ENCODE assay signal across 17 cellular contexts in the genomic region with DNA sequence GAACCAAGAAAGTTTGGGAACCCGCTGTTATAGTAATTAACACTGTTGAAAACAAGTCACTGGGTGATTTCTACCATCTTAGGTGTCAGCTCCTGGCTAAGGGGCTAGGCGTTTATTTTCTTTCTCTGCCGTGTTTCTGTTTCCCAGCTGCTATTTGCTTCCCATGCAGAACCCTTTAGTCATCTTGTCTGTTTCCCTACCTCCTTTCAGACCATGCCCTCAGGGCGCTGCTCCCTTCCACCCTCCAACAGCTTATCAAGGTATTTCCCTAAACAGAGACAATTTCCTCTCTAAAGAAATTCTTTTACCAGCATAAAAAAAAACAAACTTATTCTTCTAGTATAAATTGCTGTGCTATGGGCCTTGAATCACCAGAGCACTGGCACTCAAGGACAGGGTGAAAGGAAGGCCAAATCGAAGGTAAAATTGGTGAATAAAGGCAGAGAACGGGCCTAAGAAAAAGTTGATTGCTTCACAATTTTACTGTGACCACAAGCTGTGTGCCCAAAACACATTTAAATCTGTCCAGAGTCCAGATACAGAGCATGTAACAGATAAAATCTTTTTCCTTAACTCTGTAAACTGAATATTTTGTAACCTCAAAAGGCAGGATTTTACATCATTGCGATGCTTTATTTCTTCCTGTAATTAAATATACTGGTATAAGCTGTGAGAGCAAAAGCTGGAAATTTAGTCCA.
DNase-seq lines count a peak whose midpoint lies in the region; ATAC-seq and TF ChIP-seq lines count a peak whose summit lies in the region.
"Had no signal": no experiment of that assay in that cellular context is flagged by ENCODE, and none has a peak within 500 bp of the region (broad histone marks: within the 10 kb centered on the region; RNA-seq: fewer than 3 reads in every experiment).

No MANE protein-coding gene starts in this region.

- H3K4me3 ChIP-seq in SK-N-SH (ENCODE audit: low read depth in 2 of 2, low read length in 1 of 2): no peak overlapping the region
- H3K4me3 ChIP-seq: BLaER1, esophagus squamous epithelium, upper lobe of right lung had no signal

- H3F3A ChIP-seq in SK-N-SH (replicated peaks; ENCODE audit: insufficient read depth): no peaks in the 10 kb centered on the region

- no peak overlapping the region; a peak in 1 of 4 replicates for H3K27ac ChIP-seq in SK-N-SH (ENCODE audit: low read depth in 2 of 2, low read length in 1 of 2)
- H3K27ac ChIP-seq: 22Rv1, BLaER1, esophagus squamous epithelium, HL-60, KMS-11, upper lobe of right lung had no signal

- peak; percentile 5 for DNase-seq in SK-N-SH
- peak; percentile 60 for DNase-seq in MCF 10A (ENCODE audit: unreplicated experiment)
- DNase-seq in islet precursor cell: peak; percentile 95
- DNase-seq in type B pancreatic cell (ENCODE audit: extremely low spot score, unreplicated experiment): no peak
- no peak for DNase-seq in DMS53 (lab: John Stamatoyannopoulos, UW)
- DNase-seq: activated CD8-positive, alpha-beta memory T cell treated with anti-CD3 and anti-CD28 coated beads, Interleukin-2, amount 10 ng/mL, durations not matched to agents 7 days and 5 days; activated gamma-delta T cell treated with Interleukin-2 at 50 U/mL for 16 hours; esophagus squamous epithelium; stimulated activated naive CD4-positive, alpha-beta T cell treated with Interleukin-2 at 50 U/mL for 16 hours; upper lobe of right lung had no signal

- peaks cover 0 to 5% of the 10 kb centered on the region in 2 experiments; a peak in 1 of 4 replicates for H3K4me1 ChIP-seq in SK-N-SH (ENCODE audit: control insufficient read depth in 1 of 2, insufficient read depth in 2 of 2, low read depth in 1 of 2, low read length in 1 of 2)
- H3K4me1 ChIP-seq: BLaER1, esophagus squamous epithelium, upper lobe of right lung had no signal

- peak overlapping the region; percentile 0 for H3K4me3 Mint-ChIP-seq in MCF 10A (ENCODE audit: unreplicated experiment)
- H3K4me3 Mint-ChIP-seq in type B pancreatic cell: peak overlapping the region; percentile 13
- H3K4me3 Mint-ChIP-seq: activated CD8-positive, alpha-beta memory T cell treated with anti-CD3 and anti-CD28 coated beads, Interleukin-2, amount 10 ng/mL, durations not matched to agents 7 days and 5 days had no signal

- WGBS in SK-N-SH (ENCODE audit: low lambda C conversion rate): 33% methylated on average over 7 of the region's 7 CpGs

- no peak for ATAC-seq in SK-N-SH treated with all-trans-retinoic acid at 6 μM for 48 hours
- ATAC-seq in GM19351 (IDR thresholded peaks at IDR 0.05; ENCODE audit: unreplicated experiment): no peak
- no peak for ATAC-seq in GM21390 (IDR thresholded peaks at IDR 0.05; ENCODE audit: unreplicated experiment)
- ATAC-seq: activated CD8-positive, alpha-beta memory T cell treated with anti-CD3 and anti-CD28 coated beads, Interleukin-2, amount 10 ng/mL, durations not matched to agents 7 days and 5 days; upper lobe of right lung had no signal

- H3K79me2 ChIP-seq in SK-N-SH (ENCODE audit: insufficient read depth): no peaks in the 10 kb centered on the region

- no peak overlapping the region for H2AFZ ChIP-seq in SK-N-SH (ENCODE audit: low read depth)

- TF ChIP-seq EP300 in SK-N-SH (IDR thresholded peaks at IDR 0.05; ENCODE audit: borderline replicate concordance in 1 of 2, low read depth in 1 of 2, low read length in 1 of 2): no peak

- H3K9me3 Mint-ChIP-seq in MCF 10A (ENCODE audit: unreplicated experiment) (no peaks in the 10 kb centered on the region), type B pancreatic cell (no peaks in the 10 kb centered on the region)

- TF ChIP-seq RAD21 in SK-N-SH (IDR thresholded peaks at IDR 0.05; ENCODE audit: low read length): no peak

- no peak for TF ChIP-seq CTCF in SK-N-SH (IDR thresholded peaks at IDR 0.05)
- no peak for TF ChIP-seq CTCF in MCF 10A (IDR thresholded peaks at IDR 0.05; ENCODE audit: unreplicated experiment)
- TF ChIP-seq CTCF in type B pancreatic cell (conservative IDR thresholded peaks at IDR 0.05): no peak

- no peaks in the 10 kb centered on the region for H3K27me3 ChIP-seq in SK-N-SH (ENCODE audit: insufficient read depth)
- H3K27me3 ChIP-seq: BLaER1, esophagus squamous epithelium, upper lobe of right lung had no signal

- no peak overlapping the region for H3K4me2 ChIP-seq in SK-N-SH
- H3K4me2 ChIP-seq: BLaER1, KMS-11 had no signal

- H3K27ac Mint-ChIP-seq in MCF 10A (ENCODE audit: low read depth, unreplicated experiment) (peak overlapping the region; percentile 50), type B pancreatic cell (peak overlapping the region; percentile 59)
- H3K27ac Mint-ChIP-seq: activated CD8-positive, alpha-beta memory T cell treated with anti-CD3 and anti-CD28 coated beads, Interleukin-2, amount 10 ng/mL, durations not matched to agents 7 days and 5 days had no signal

- H3K36me3 Mint-ChIP-seq in MCF 10A (ENCODE audit: insufficient read depth, unreplicated experiment): no peaks in the 10 kb centered on the region
- H3K36me3 Mint-ChIP-seq in type B pancreatic cell: no peaks in the 10 kb centered on the region
- H3K36me3 Mint-ChIP-seq: activated CD8-positive, alpha-beta memory T cell treated with anti-CD3 and anti-CD28 coated beads, Interleukin-2, amount 10 ng/mL, durations not matched to agents 7 days and 5 days had no signal

- no peaks in the 10 kb centered on the region for H3K27me3 Mint-ChIP-seq in MCF 10A (ENCODE audit: insufficient read depth, unreplicated experiment)
- H3K27me3 Mint-ChIP-seq in type B pancreatic cell: no peaks in the 10 kb centered on the region

- CTCF ChIA-PET in SK-N-SH (lab: Yijun Ruan, JAX) (interaction anchor here (1.0 kb wide), 1 partner anchor 12 kb away, joined by 3 read pairs; no protein-coding TSS in a partner anchor), MCF 10A (lab: Yijun Ruan, JAX) (interaction anchor here (0.7 to 1.3 kb wide), 3 partner anchors 32 to 1329 kb away, joined by 3 to 4 read pairs (median 3); no protein-coding TSS in a partner anchor)

- POLR2A ChIA-PET in SK-N-SH (lab: Yijun Ruan, JAX): no interaction called here
- POLR2A ChIA-PET in MCF 10A (lab: Yijun Ruan, JAX): interaction anchor here (0.8 to 1.1 kb wide), 2 partner anchors 14 to 18 kb away, joined by 3 to 4 read pairs; no protein-coding TSS in a partner anchor

- BruUV-seq in MCF 10A (replicated peaks; lab: Mats Ljungman, UMichigan): no TSS peak

- no peaks in the 10 kb centered on the region for H3K9me2 ChIP-seq in SK-N-SH

- H3K9ac ChIP-seq in SK-N-SH: no peak overlapping the region
- H3K9ac ChIP-seq: BLaER1, KMS-11 had no signal

- no peaks in the 10 kb centered on the region for H3K9me3 ChIP-seq in SK-N-SH
- H3K9me3 ChIP-seq: BLaER1, upper lobe of right lung had no signal

- intact Hi-C loops in MCF 10A (cut with micrococcal nuclease): no loop called here

- no peaks in the 10 kb centered on the region for H3K36me3 ChIP-seq in SK-N-SH (replicated peaks in 1 of 2; ENCODE audit: control insufficient read depth in 1 of 2, insufficient read depth in 2 of 2, low read length in 1 of 2)
- H3K36me3 ChIP-seq: BLaER1, esophagus squamous epithelium, upper lobe of right lung had no signal

- H3K4me1 Mint-ChIP-seq in MCF 10A (ENCODE audit: insufficient read depth, unreplicated experiment) (peaks cover 40% of the 10 kb centered on the region), type B pancreatic cell (ENCODE audit: unreplicated experiment) (peaks cover 11% of the 10 kb centered on the region)
- H3K4me1 Mint-ChIP-seq: activated CD8-positive, alpha-beta memory T cell treated with anti-CD3 and anti-CD28 coated beads, Interleukin-2, amount 10 ng/mL, durations not matched to agents 7 days and 5 days had no signal

- no peaks in the 10 kb centered on the region for H4K20me1 ChIP-seq in SK-N-SH (ENCODE audit: insufficient read depth)
- H4K20me1 ChIP-seq: BLaER1 had no signal

TF ChIP-seq in SK-N-SH, 30 proteins besides CTCF, POLR2A, EP300 and RAD21:
- 0 out of 2 replicates have a peak, but pooled peaks have one; percentile 7 for TF ChIP-seq GATA2 (CRISPR knock-in tag; IDR thresholded peaks at IDR 0.05)
- TF ChIP-seq, protein P1, sequence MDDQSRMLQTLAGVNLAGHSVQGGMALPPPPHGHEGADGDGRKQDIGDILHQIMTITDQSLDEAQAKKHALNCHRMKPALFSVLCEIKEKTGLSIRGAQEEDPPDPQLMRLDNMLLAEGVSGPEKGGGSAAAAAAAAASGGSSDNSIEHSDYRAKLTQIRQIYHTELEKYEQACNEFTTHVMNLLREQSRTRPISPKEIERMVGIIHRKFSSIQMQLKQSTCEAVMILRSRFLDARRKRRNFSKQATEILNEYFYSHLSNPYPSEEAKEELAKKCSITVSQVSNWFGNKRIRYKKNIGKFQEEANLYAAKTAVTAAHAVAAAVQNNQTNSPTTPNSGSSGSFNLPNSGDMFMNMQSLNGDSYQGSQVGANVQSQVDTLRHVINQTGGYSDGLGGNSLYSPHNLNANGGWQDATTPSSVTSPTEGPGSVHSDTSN (IDR thresholded peaks at IDR 0.05): no peak

TF ChIP-seq in SK-N-SH treated with all-trans-retinoic acid at 6 μM for 48 hours, 23 proteins besides CTCF, POLR2A, EP300 and RAD21 (continues in another document):
- TF ChIP-seq CSDC2 (CRISPR knock-in tag; IDR thresholded peaks at IDR 0.05) (no peak), ESRRG (CRISPR knock-in tag; IDR thresholded peaks at IDR 0.05) (no peak), TCF4 (CRISPR knock-in tag; IDR thresholded peaks at IDR 0.05; ENCODE audit: borderline replicate concordance) (no peak), ZC3H10 (CRISPR knock-in tag; IDR thresholded peaks at IDR 0.05) (no peak), TOX (CRISPR knock-in tag; IDR thresholded peaks at IDR 0.05; ENCODE audit: borderline replicate concordance) (no peak), OSR1 (CRISPR knock-in tag; IDR thresholded peaks at IDR 0.05) (no peak), ZFP3 (CRISPR knock-in tag; IDR thresholded peaks at IDR 0.05) (no peak), ISL1 (CRISPR knock-in tag; IDR thresholded peaks at IDR 0.05) (no peak), SNAI2 (CRISPR knock-in tag; IDR thresholded peaks at IDR 0.05) (no peak)
- TF ChIP-seq, protein P2, sequence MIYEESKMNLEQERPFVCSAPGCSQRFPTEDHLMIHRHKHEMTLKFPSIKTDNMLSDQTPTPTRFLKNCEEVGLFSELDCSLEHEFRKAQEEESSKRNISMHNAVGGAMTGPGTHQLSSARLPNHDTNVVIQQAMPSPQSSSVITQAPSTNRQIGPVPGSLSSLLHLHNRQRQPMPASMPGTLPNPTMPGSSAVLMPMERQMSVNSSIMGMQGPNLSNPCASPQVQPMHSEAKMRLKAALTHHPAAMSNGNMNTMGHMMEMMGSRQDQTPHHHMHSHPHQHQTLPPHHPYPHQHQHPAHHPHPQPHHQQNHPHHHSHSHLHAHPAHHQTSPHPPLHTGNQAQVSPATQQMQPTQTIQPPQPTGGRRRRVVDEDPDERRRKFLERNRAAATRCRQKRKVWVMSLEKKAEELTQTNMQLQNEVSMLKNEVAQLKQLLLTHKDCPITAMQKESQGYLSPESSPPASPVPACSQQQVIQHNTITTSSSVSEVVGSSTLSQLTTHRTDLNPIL (CRISPR knock-in tag; IDR thresholded peaks at IDR 0.05; ENCODE audit: low read depth): no peak

Comparison
In these comparisons a context has a peak if more than half of its experiments do, and no peak if none do; other contexts are left out.
1. DNase-seq: peak in SK-N-SH (single experiment), MCF 10A (single experiment) and islet precursor cell (single experiment); none in type B pancreatic cell (single experiment) and DMS53 (single experiment).